9 cellular contexts compared by ENCODE assay signal in the genomic region with DNA sequence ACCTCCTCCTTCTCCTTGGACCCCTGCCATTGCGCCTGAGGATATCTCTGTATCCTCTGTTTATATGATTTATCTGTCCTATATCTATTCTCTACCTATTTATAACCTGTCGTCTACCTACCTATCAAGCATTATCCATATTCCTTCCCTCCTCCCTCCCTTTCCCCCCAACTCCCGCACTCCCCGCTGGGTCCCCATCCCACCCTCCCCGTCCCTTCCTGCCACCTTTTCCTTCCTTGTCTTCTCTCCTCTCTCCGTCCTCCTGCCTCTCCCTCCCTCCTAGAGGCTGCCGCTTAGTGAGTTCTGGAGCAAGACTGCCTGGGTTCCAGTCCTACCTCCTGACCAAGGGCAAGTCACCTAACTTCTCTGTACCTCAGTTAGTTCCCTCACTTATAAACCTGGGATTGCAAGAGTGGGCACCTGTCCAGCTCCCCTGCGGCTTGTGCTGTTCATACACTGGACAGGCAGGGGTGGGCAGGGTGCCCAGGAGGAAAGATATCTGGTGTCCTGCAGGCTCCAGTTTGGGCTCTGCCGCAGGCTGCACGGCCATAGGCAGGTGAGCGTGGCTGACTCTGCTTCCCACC. TPM values are rescaled to one million over a fixed set of nuclear protein-coding genes. Genes with fewer than 3 reads are reported as not detected.
A peak's percentile ranks its signal among the peaks of the same experiment; 100 is the strongest.
DNase-seq lines count a peak whose midpoint lies in the region; ATAC-seq, FAIRE-seq and TF ChIP-seq lines count a peak whose summit lies in the region.
"Had no signal": no experiment of that assay in that cellular context is flagged by ENCODE, and none has a peak within 500 bp of the region (broad histone marks: within the 10 kb centered on the region; RNA-seq: fewer than 3 reads in every experiment).

No MANE protein-coding gene starts in this region.

- peak overlapping the region; percentile 48 for H3K4me2 ChIP-seq in keratinocyte (ENCODE audit: control insufficient read depth, extremely low read depth, insufficient read depth, low read depth, low read length)

- H4K20me1 ChIP-seq in keratinocyte (ENCODE audit: control insufficient read depth, extremely low read depth, insufficient read depth, low read length) = no peaks in the 10 kb centered on the region

- H3K4me3 ChIP-seq in keratinocyte (ENCODE audit: control insufficient read depth in 2 of 3, extremely low read depth in 1 of 3, insufficient read depth in 2 of 3, low read depth in 1 of 3, low read length in 3 of 3) = no peak overlapping the region

- TF ChIP-seq POLR2A in GM12892 (IDR thresholded peaks at IDR 0.05; ENCODE audit: low read depth, low read length) = no peak

- peak overlapping the region; percentile 65 to 80 for H3K4me3 Mint-ChIP-seq in stimulated activated naive CD8-positive, alpha-beta T cell treated with anti-CD3 and anti-CD28 coated beads, Interleukin-15, amount 100 ng/mL, for 72 hours
- peak overlapping the region; percentile 61 to 80 (median 73) for H3K4me3 Mint-ChIP-seq in brain

- no peak for ATAC-seq in stimulated activated naive CD8-positive, alpha-beta T cell treated with anti-CD3 and anti-CD28 coated beads, Interleukin-15, amount 100 ng/mL, for 72 hours
- no peak for ATAC-seq in stimulated activated naive CD8-positive, alpha-beta T cell treated with anti-CD3 and anti-CD28 coated beads, Interleukin-15, Interleukin-2, amounts not matched to agents 100 U/mL and 50 U/mL, for 24 hours

- no peaks in the 10 kb centered on the region for H3K79me2 ChIP-seq in keratinocyte (ENCODE audit: control insufficient read depth, insufficient read depth, low read length)

- no peaks in the 10 kb centered on the region for H3K9me3 ChIP-seq in keratinocyte (ENCODE audit: control insufficient read depth, low read depth, low read length)

- peak; percentile 13 to 31 for TF ChIP-seq CTCF in brain (conservative IDR thresholded peaks at IDR 0.05)
- TF ChIP-seq CTCF in keratinocyte (optimal IDR thresholded peaks at IDR 0.05 in 1 of 3, IDR thresholded peaks at IDR 0.05 in 1 of 3, conservative IDR thresholded peaks at IDR 0.05 in 1 of 3; ENCODE audit: extremely low read depth in 1 of 3, insufficient read depth in 2 of 3, low read length in 3 of 3) = no peak

- no peaks in the 10 kb centered on the region for H3K9me1 ChIP-seq in keratinocyte (ENCODE audit: control insufficient read depth, extremely low read depth, insufficient read depth, low read length)

- no peak for DNase-seq in stimulated activated naive CD8-positive, alpha-beta T cell treated with anti-CD3 and anti-CD28 coated beads, Interleukin-15, amount 100 ng/mL, for 72 hours
- no peak for DNase-seq in stimulated activated naive CD8-positive, alpha-beta T cell treated with anti-CD3 and anti-CD28 coated beads, Interleukin-15, Interleukin-2, amounts not matched to agents 100 U/mL and 50 U/mL, for 24 hours
- DNase-seq in keratinocyte (ENCODE audit: low read depth, low spot score) (no peak), DMS153 (lab: John Stamatoyannopoulos, UW) (no peak), GM12892 (ENCODE audit: insufficient read length) (no peak), urothelium cell line (ENCODE audit: low spot score) (no peak)
- no peak for DNase-seq in effector CD8-positive, alpha-beta T cell (lab: John Stamatoyannopoulos, UW)
- DNase-seq: central memory CD4-positive, alpha-beta T cell had no signal

- peaks cover 0 to under 1% of the 10 kb centered on the region in 2 experiments for H3K36me3 ChIP-seq in keratinocyte (ENCODE audit: control insufficient read depth in 2 of 2, extremely low read depth in 1 of 2, insufficient read depth in 2 of 2, low read length in 2 of 2)

- H3K36me3 Mint-ChIP-seq in brain = peaks cover 10% of the 10 kb centered on the region

- no peaks in the 10 kb centered on the region for H3K9me3 Mint-ChIP-seq in stimulated activated naive CD8-positive, alpha-beta T cell treated with anti-CD3 and anti-CD28 coated beads, Interleukin-15, amount 100 ng/mL, for 72 hours
- H3K9me3 Mint-ChIP-seq in brain = no peaks in the 10 kb centered on the region

- dilution Hi-C loops in keratinocyte (cut with MboI; ENCODE audit: extremely low pct_ligation_motif_present, low sequenced_read_pairs) = no loop called here

- peaks cover 43% of the 10 kb centered on the region for H3K4me1 Mint-ChIP-seq in stimulated activated naive CD8-positive, alpha-beta T cell treated with anti-CD3 and anti-CD28 coated beads, Interleukin-15, amount 100 ng/mL, for 72 hours
- H3K4me1 Mint-ChIP-seq in brain = peaks cover 68% of the 10 kb centered on the region

- H3K4me1 ChIP-seq in keratinocyte (ENCODE audit: control insufficient read depth, extremely low read depth, insufficient read depth, low read length) = peaks cover 19% of the 10 kb centered on the region

- FAIRE-seq in keratinocyte (lab: Jason Lieb, UNC) = no peak
- FAIRE-seq in GM12892 (lab: Jason Lieb, UNC) = no peak
- FAIRE-seq in urothelium cell line (lab: Jason Lieb, UNC) = no peak

- H2AFZ ChIP-seq in keratinocyte (ENCODE audit: control insufficient read depth, low read length) = no peak overlapping the region

- H3K27me3 Mint-ChIP-seq in stimulated activated naive CD8-positive, alpha-beta T cell treated with anti-CD3 and anti-CD28 coated beads, Interleukin-15, amount 100 ng/mL, for 72 hours = peaks cover 38% of the 10 kb centered on the region
- H3K27me3 Mint-ChIP-seq in brain = no peaks in the 10 kb centered on the region

- peak overlapping the region in 1 of 2 donors; percentile 82 for H3K27ac Mint-ChIP-seq in stimulated activated naive CD8-positive, alpha-beta T cell treated with anti-CD3 and anti-CD28 coated beads, Interleukin-15, amount 100 ng/mL, for 72 hours
- H3K27ac Mint-ChIP-seq in brain = peak overlapping the region; percentile 85 to 98 (median 93)

- no peak overlapping the region for H3K9ac ChIP-seq in keratinocyte (ENCODE audit: control insufficient read depth, extremely low read depth, insufficient read depth, low read length)

- H3K27me3 ChIP-seq in keratinocyte (ENCODE audit: control insufficient read depth, extremely low read depth, insufficient read depth, low read length) = peaks cover 20% of the 10 kb centered on the region

- no peak overlapping the region for H3K27ac ChIP-seq in keratinocyte (ENCODE audit: control insufficient read depth, insufficient read depth, low read length)

RNA-seq across cellular contexts. Expression of gene TTYH1, which starts 16.1 kb away (rescaled TPM):
- polyA plus RNA-seq in brain (ENCODE audit: insufficient read depth, low read depth, low replicate concordance) (211 TPM), keratinocyte (0.05 to 0.13 TPM in 2 of 3 replicates, not detected in the other)
- 0.96 TPM for polyA plus RNA-seq in keratinocyte (2011; ENCODE audit: low read depth)
- 0.14 TPM in 1 of 2 replicates, not detected in the other for polyA plus RNA-seq in keratinocyte (2011; cell fraction: cytosol; rRNA removed)
- not detected in 2 replicates for polyA plus RNA-seq in keratinocyte (2011; cell fraction: nucleus; rRNA removed)
- 0.07 and 0.73 TPM in 2 replicates for polyA plus RNA-seq in keratinocyte (2012; ENCODE audit: low replicate concordance)
- not detected in 3 replicates for polyA minus RNA-seq in keratinocyte
- polyA minus RNA-seq in keratinocyte (2011; cell fraction: cytosol; rRNA and poly(A)+ RNA removed) = not detected
- polyA minus RNA-seq in keratinocyte (2011; cell fraction: nucleus; rRNA and poly(A)+ RNA removed) = not detected in 2 replicates
- 1.5 TPM for polyA plus RNA-seq in GM12892 (2012; ENCODE audit: missing spikeins)

RNA-seq across cellular contexts. Expression of gene LENG8, which starts 17.7 kb away (rescaled TPM):
- polyA plus RNA-seq in brain (ENCODE audit: insufficient read depth, low read depth, low replicate concordance) (30.9 TPM), keratinocyte (29.4 to 75.6 TPM (median 33.4 TPM) in 3 replicates)
- 32.7 TPM for polyA plus RNA-seq in keratinocyte (2011; ENCODE audit: low read depth)
- 4.1 and 6.2 TPM in 2 replicates for polyA plus RNA-seq in keratinocyte (2011; cell fraction: cytosol; rRNA removed)
- 793 and 1,107 TPM in 2 replicates for polyA plus RNA-seq in keratinocyte (2011; cell fraction: nucleus; rRNA removed)
- 45.7 and 76.8 TPM in 2 replicates for polyA plus RNA-seq in keratinocyte (2012; ENCODE audit: low replicate concordance)
- 61.8 to 117 TPM (median 66.2 TPM) in 3 replicates for polyA minus RNA-seq in keratinocyte
- 29.4 TPM for polyA minus RNA-seq in keratinocyte (2011; cell fraction: cytosol; rRNA and poly(A)+ RNA removed)
- polyA minus RNA-seq in keratinocyte (2011; cell fraction: nucleus; rRNA and poly(A)+ RNA removed) = 115 and 133 TPM in 2 replicates
- polyA plus RNA-seq in GM12892 (2012; ENCODE audit: missing spikeins) = 60.4 TPM

RNA-seq across cellular contexts. Expression of gene LENG9, which starts 32.2 kb away (rescaled TPM):
- 1.5 TPM for polyA plus RNA-seq in brain (ENCODE audit: insufficient read depth, low read depth, low replicate concordance)
- 1.3 to 2.2 TPM (median 2.1 TPM) in 3 replicates for polyA plus RNA-seq in keratinocyte
- polyA plus RNA-seq in keratinocyte (2011; ENCODE audit: low read depth) = 0.41 TPM
- 1.2 and 2.8 TPM in 2 replicates for polyA plus RNA-seq in keratinocyte (2011; cell fraction: cytosol; rRNA removed)
- 1.9 and 3.5 TPM in 2 replicates for polyA plus RNA-seq in keratinocyte (2011; cell fraction: nucleus; rRNA removed)
- 2.4 and 5.8 TPM in 2 replicates for polyA plus RNA-seq in keratinocyte (2012; ENCODE audit: low replicate concordance)
- 1.2 to 3.3 TPM (median 2.0 TPM) in 3 replicates for polyA minus RNA-seq in keratinocyte
- polyA minus RNA-seq in keratinocyte (2011; cell fraction: cytosol; rRNA and poly(A)+ RNA removed) = 8.1 TPM
- 3.3 and 4.0 TPM in 2 replicates for polyA minus RNA-seq in keratinocyte (2011; cell fraction: nucleus; rRNA and poly(A)+ RNA removed)
- 0.98 TPM for polyA plus RNA-seq in GM12892 (2012; ENCODE audit: missing spikeins)

RNA-seq across cellular contexts. Expression of gene CDC42EP5, which starts 41.7 kb away (rescaled TPM):
- polyA plus RNA-seq in brain (ENCODE audit: insufficient read depth, low read depth, low replicate concordance) (1.4 TPM), keratinocyte (8.6 to 16.4 TPM (median 9.4 TPM) in 3 replicates)
- 4.4 TPM for polyA plus RNA-seq in keratinocyte (2011; ENCODE audit: low read depth)
- polyA plus RNA-seq in keratinocyte (2011; cell fraction: cytosol; rRNA removed) = 4.9 and 31.9 TPM in 2 replicates
- 4.2 and 13.3 TPM in 2 replicates for polyA plus RNA-seq in keratinocyte (2011; cell fraction: nucleus; rRNA removed)
- 19.2 and 29.7 TPM in 2 replicates for polyA plus RNA-seq in keratinocyte (2012; ENCODE audit: low replicate concordance)
- polyA minus RNA-seq in keratinocyte = 0.67 to 1.7 TPM (median 1.2 TPM) in 3 replicates
- 34.3 TPM for polyA minus RNA-seq in keratinocyte (2011; cell fraction: cytosol; rRNA and poly(A)+ RNA removed)
- polyA minus RNA-seq in keratinocyte (2011; cell fraction: nucleus; rRNA and poly(A)+ RNA removed) = 3.3 and 3.6 TPM in 2 replicates
- polyA plus RNA-seq in GM12892 (2012; ENCODE audit: missing spikeins) = 2.4 TPM

Comparison
In these comparisons a context has a peak if more than half of its experiments do, and no peak if none do; other contexts are left out.
1. CTCF ChIP-seq: peak in brain (2 of 2); none in keratinocyte (0 of 3).
2. RNA of gene TTYH1, which starts 16.1 kb away (polyA plus RNA-seq): 211 TPM in brain (single experiment); 0.05 to 0.96 TPM in keratinocyte; every median in the first group is over 100 times any median in the second.